Comparison of ENCODE assay signal across 8 cellular contexts in genomic region chr3:53255360-53255774, GRCh38. TPM values are rescaled to one million over a fixed set of nuclear protein-coding genes. Genes with fewer than 3 reads are reported as not detected.
DNase-seq lines count a peak whose midpoint lies in the region; ATAC-seq and TF ChIP-seq lines count a peak whose summit lies in the region.

No MANE protein-coding gene starts in this region.

- POLR2A ChIA-PET in Caco-2 (lab: Charles Lee), result interaction anchor here (0.6 to 1.6 kb wide), 4 partner anchors 11 to 179 kb away, joined by 3 to 8 read pairs (median 6); no protein-coding TSS in a partner anchor

- ATAC-seq in GM21381 (IDR thresholded peaks at IDR 0.05; ENCODE audit: unreplicated experiment) (peak; percentile 44), esophagus mucosa (peak; percentile 55), upper lobe of left lung (ENCODE audit: low FRiP score in 2 of 2) (peak; percentile 3 to 74)

- H3K27ac ChIP-seq in HUES48 (ENCODE audit: low read depth, low read length) (peak overlapping the region; percentile 91), upper lobe of left lung (peak overlapping the region; percentile 88 to 98 (median 91))

- TF ChIP-seq EP300 in upper lobe of left lung (IDR thresholded peaks at IDR 0.05), result no peak

- H3K27me3 Mint-ChIP-seq in Caco-2 (ENCODE audit: insufficient read depth, unreplicated experiment) (no peaks in the 10 kb centered on the region), neural crest cell (ENCODE audit: low read depth) (no peaks in the 10 kb centered on the region)

- no peak for DNase-seq in Caco-2
- DNase-seq in activated CD8-positive, alpha-beta memory T cell treated with anti-CD3 and anti-CD28 coated beads, Interleukin-2, amount 50 U/mL, for 4 hours, result peak; percentile 38
- DNase-seq in neural crest cell (ENCODE audit: low read depth, low spot score), result peak; percentile 16
- no peak for DNase-seq in upper lobe of left lung
- DNase-seq in NCI-H1694 treated with DMSO at 0.1 percent for 48 hours (lab: John Stamatoyannopoulos, UW), result no peak

- peak overlapping the region; percentile 71 for H3K27ac Mint-ChIP-seq in Caco-2 (ENCODE audit: unreplicated experiment)
- peak overlapping the region; percentile 97 for H3K27ac Mint-ChIP-seq in neural crest cell (ENCODE audit: unreplicated experiment)

- H3K9ac ChIP-seq in HUES48 (ENCODE audit: low read depth, low read length), result peak overlapping the region; percentile 87

- peaks cover 13% of the 10 kb centered on the region for H3K4me1 Mint-ChIP-seq in Caco-2 (ENCODE audit: low read depth, unreplicated experiment)
- H3K4me1 Mint-ChIP-seq in neural crest cell, result peaks cover 64% of the 10 kb centered on the region

- no peaks in the 10 kb centered on the region for H3K36me3 ChIP-seq in Caco-2 (ENCODE audit: control insufficient read depth, insufficient read depth, low read length)
- peaks cover 16% of the 10 kb centered on the region for H3K36me3 ChIP-seq in HUES48 (ENCODE audit: control insufficient read depth, insufficient read depth, low read length)
- H3K36me3 ChIP-seq in upper lobe of left lung, result no peaks in the 10 kb centered on the region

- H3K4me1 ChIP-seq in Caco-2, result peaks cover 25% of the 10 kb centered on the region
- peaks cover 52% of the 10 kb centered on the region for H3K4me1 ChIP-seq in HUES48 (ENCODE audit: control insufficient read depth, insufficient read depth, low read length)
- peaks cover 33 to 53% (median 52%) of the 10 kb centered on the region in 4 donors for H3K4me1 ChIP-seq in upper lobe of left lung

- no TSS peak for BruUV-seq in Caco-2 (replicated peaks; lab: Mats Ljungman, UMichigan)

- no peak for TF ChIP-seq POLR2A in upper lobe of left lung (IDR thresholded peaks at IDR 0.05)

- CTCF ChIA-PET in Caco-2 (lab: Charles Lee), result no interaction called here

- H3K4me3 Mint-ChIP-seq in Caco-2 (ENCODE audit: unreplicated experiment) (peak overlapping the region; percentile 79), neural crest cell (peak overlapping the region; percentile 99)

- intact Hi-C loops in Caco-2 (cut with micrococcal nuclease; ENCODE audit: unreplicated experiment), result loop anchor here (2.0 kb wide), 1 partner anchor 15 kb away; no protein-coding TSS in a partner anchor

- no peaks in the 10 kb centered on the region for H3K27me3 ChIP-seq in Caco-2 (replicated peaks; ENCODE audit: control insufficient read depth, insufficient read depth, low read length)
- H3K27me3 ChIP-seq in HUES48 (ENCODE audit: control insufficient read depth, insufficient read depth, low read length), result peaks cover 3% of the 10 kb centered on the region; the same call in 1 of the 2 replicates
- H3K27me3 ChIP-seq in upper lobe of left lung, result no peaks in the 10 kb centered on the region

- WGBS in upper lobe of left lung, 2 donors, result 0% methylated on average over 7 to 20 of the region's 49 CpGs

- peak overlapping the region; percentile 73 for H3K4me3 ChIP-seq in Caco-2 (ENCODE audit: low read depth, low read length)
- peak overlapping the region; percentile 84 for H3K4me3 ChIP-seq in HUES48 (ENCODE audit: low read depth, low read length)
- peak overlapping the region; percentile 80 to 100 (median 99) for H3K4me3 ChIP-seq in upper lobe of left lung

- H3K36me3 Mint-ChIP-seq in Caco-2 (ENCODE audit: insufficient read depth, unreplicated experiment) (peaks cover 40% of the 10 kb centered on the region), neural crest cell (ENCODE audit: low read depth) (no peaks in the 10 kb centered on the region)

- H3K9me3 ChIP-seq in Caco-2 (no peaks in the 10 kb centered on the region), HUES48 (ENCODE audit: control insufficient read depth, insufficient read depth, low read length) (no peaks in the 10 kb centered on the region), upper lobe of left lung (no peaks in the 10 kb centered on the region)

- no peaks in the 10 kb centered on the region for H3K9me3 Mint-ChIP-seq in Caco-2 (ENCODE audit: unreplicated experiment)
- H3K9me3 Mint-ChIP-seq in neural crest cell, result no peaks in the 10 kb centered on the region

- TF ChIP-seq CTCF in Caco-2 (IDR thresholded peaks at IDR 0.05; ENCODE audit: insufficient read depth in 1 of 2, low read depth in 1 of 2, low read length in 1 of 2, severe bottlenecking in 1 of 2, unreplicated experiment in 1 of 2), result no peak
- no peak for TF ChIP-seq CTCF in neural crest cell (conservative IDR thresholded peaks at IDR 0.05)
- no peak for TF ChIP-seq CTCF in upper lobe of left lung (IDR thresholded peaks at IDR 0.05)

RNA-seq across cellular contexts. Expression of gene TKT, which starts 0.5 kb away (rescaled TPM):
- 339 and 381 TPM in 2 replicates for total RNA-seq in Caco-2 (2022)
- total RNA-seq in esophagus mucosa, result 379 TPM
- total RNA-seq in neural crest cell, result 556 and 564 TPM in 2 replicates
- total RNA-seq in upper lobe of left lung, result 100 to 1,000 TPM; 402 to 605 (median 482) TPM

Comparison
In these comparisons a context has a peak if more than half of its experiments do, and no peak if none do; other contexts are left out.
1. DNase-seq: peak in activated CD8-positive, alpha-beta memory T cell treated with anti-CD3 and anti-CD28 coated beads, Interleukin-2, amount 50 U/mL, for 4 hours (single experiment) and neural crest cell (single experiment); none in Caco-2 (0 of 2), upper lobe of left lung (0 of 2) and NCI-H1694 treated with DMSO at 0.1 percent for 48 hours (single experiment).
2. Peak in every context shown above with its lines, with median percentiles within 50 percentile points of each other: H3K4me3 ChIP-seq and ATAC-seq.